ENCODE assay signal across 8 cellular contexts in the genomic region with DNA sequence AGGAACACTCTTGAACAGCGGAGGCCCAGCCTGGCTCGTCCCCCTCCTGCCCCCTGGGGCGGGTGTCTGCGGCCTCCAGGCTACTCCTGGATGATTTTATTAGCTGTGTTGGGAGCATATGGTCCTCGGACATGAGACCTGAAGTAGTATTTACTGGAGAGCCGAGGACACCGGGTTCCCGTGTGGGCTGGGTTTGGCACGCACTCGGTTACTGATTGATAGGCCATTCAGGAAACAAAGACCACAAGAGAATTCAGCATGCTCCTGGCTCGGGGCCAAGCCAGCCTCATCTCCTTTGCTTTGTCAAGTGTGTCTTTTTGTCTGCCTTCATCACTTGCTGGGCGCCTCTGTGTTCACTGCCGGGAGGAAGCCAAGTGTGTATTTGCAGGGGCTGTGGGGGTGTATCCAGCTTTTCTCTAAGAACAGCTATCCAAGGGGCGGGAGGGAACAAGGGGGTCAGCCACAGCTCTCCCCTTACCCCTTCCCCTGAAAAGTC. TPM values are rescaled to one million over a fixed set of nuclear protein-coding genes. Genes with fewer than 3 reads are reported as not detected.
DNase-seq lines count a peak whose midpoint lies in the region; ATAC-seq and TF ChIP-seq lines count a peak whose summit lies in the region.

No MANE protein-coding gene starts in this region.

- ATAC-seq in GM19372 (IDR thresholded peaks at IDR 0.05; ENCODE audit: low read depth, unreplicated experiment) = peak; percentile 35
- ATAC-seq in stimulated activated memory B cell treated with anti-CD40 and anti-IgM and Interleukin-4, amounts not matched to agents 10 μg/mL and 1 μg/mL and 100 μg/mL, for 72 hours = peak; percentile 76

- no peak overlapping the region for H3K9ac ChIP-seq in mesendoderm (ENCODE audit: low read length)

- no peaks in the 10 kb centered on the region for H3K36me3 ChIP-seq in mesendoderm (ENCODE audit: control insufficient read depth, insufficient read depth, low read length)

- no peak overlapping the region for H4K5ac ChIP-seq in mesendoderm (ENCODE audit: low read length)

- no peak overlapping the region for H3K23ac ChIP-seq in mesendoderm (ENCODE audit: low read length)

- no peaks in the 10 kb centered on the region for H3K36me3 Mint-ChIP-seq in CD14-positive monocyte
- peaks cover 3% of the 10 kb centered on the region for H3K36me3 Mint-ChIP-seq in activated naive CD8-positive, alpha-beta T cell treated with anti-CD3 and anti-CD28 coated beads for 36 hours
- no peaks in the 10 kb centered on the region for H3K36me3 Mint-ChIP-seq in stimulated activated memory B cell treated with anti-CD40 and anti-IgM and Interleukin-4, amounts not matched to agents 10 μg/mL and 1 μg/mL and 100 μg/mL, for 72 hours

- H2BK15ac ChIP-seq in mesendoderm (replicated peaks; ENCODE audit: low read depth) = no peak overlapping the region

- intact Hi-C loops in CD14-positive monocyte (cut with micrococcal nuclease) = loop anchor here in 1 of 2 donors (5.0 kb wide), 2 partner anchors 172 to 388 kb away; a partner anchor contains a TSS

- no peaks in the 10 kb centered on the region for H3K79me1 ChIP-seq in mesendoderm (ENCODE audit: low read length)

- H3K27me3 Mint-ChIP-seq in CD14-positive monocyte (ENCODE audit: low read depth in 3 of 3) = peaks cover 2 to 5% (median 4%) of the 10 kb centered on the region in 3 donors
- H3K27me3 Mint-ChIP-seq in activated naive CD8-positive, alpha-beta T cell treated with anti-CD3 and anti-CD28 coated beads for 36 hours = no peaks in the 10 kb centered on the region
- no peaks in the 10 kb centered on the region for H3K27me3 Mint-ChIP-seq in stimulated activated memory B cell treated with anti-CD40 and anti-IgM and Interleukin-4, amounts not matched to agents 10 μg/mL and 1 μg/mL and 100 μg/mL, for 72 hours

- peak overlapping the region; percentile 12 for H3K18ac ChIP-seq in mesendoderm (ENCODE audit: low read length)

- H3K4me1 ChIP-seq in mesendoderm (ENCODE audit: control insufficient read depth, low read depth, low read length) = peaks cover 15% of the 10 kb centered on the region

- H3K4ac ChIP-seq in mesendoderm (ENCODE audit: low read depth, low read length) = peak overlapping the region; percentile 20

- H3K27ac Mint-ChIP-seq in CD14-positive monocyte = peak overlapping the region; percentile 95 to 99 (median 99)
- peak overlapping the region; percentile 95 for H3K27ac Mint-ChIP-seq in activated naive CD8-positive, alpha-beta T cell treated with anti-CD3 and anti-CD28 coated beads for 36 hours
- H3K27ac Mint-ChIP-seq in stimulated activated memory B cell treated with anti-CD40 and anti-IgM and Interleukin-4, amounts not matched to agents 10 μg/mL and 1 μg/mL and 100 μg/mL, for 72 hours = peak overlapping the region; percentile 97

- no peak overlapping the region for H3K4me2 ChIP-seq in mesendoderm (ENCODE audit: low read length)

- H3K79me2 ChIP-seq in mesendoderm (ENCODE audit: control insufficient read depth, insufficient read depth, low read length) = no peaks in the 10 kb centered on the region

- no peak overlapping the region for H2BK120ac ChIP-seq in mesendoderm (ENCODE audit: low read depth, low read length)

- peak overlapping the region; percentile 41 for H2BK5ac ChIP-seq in mesendoderm (ENCODE audit: low read length)

- no peak overlapping the region for H4K8ac ChIP-seq in mesendoderm (ENCODE audit: low read depth, low read length)

- H2AK5ac ChIP-seq in mesendoderm (ENCODE audit: low read length) = no peak overlapping the region

- no CpG with 5 or more reads among the region's 14 CpGs for WGBS in mesendoderm (ENCODE audit: extremely low coverage, insufficient coverage, low lambda C conversion rate)

- no peaks in the 10 kb centered on the region for H3K27me3 ChIP-seq in mesendoderm (ENCODE audit: insufficient read depth, low read length, poor library complexity)

- H3K4me1 Mint-ChIP-seq in CD14-positive monocyte = peaks cover 53% of the 10 kb centered on the region
- peaks cover 47% of the 10 kb centered on the region for H3K4me1 Mint-ChIP-seq in activated naive CD8-positive, alpha-beta T cell treated with anti-CD3 and anti-CD28 coated beads for 36 hours
- peaks cover 79% of the 10 kb centered on the region for H3K4me1 Mint-ChIP-seq in stimulated activated memory B cell treated with anti-CD40 and anti-IgM and Interleukin-4, amounts not matched to agents 10 μg/mL and 1 μg/mL and 100 μg/mL, for 72 hours

- DNase-seq in CD14-positive monocyte (ENCODE audit: low spot score) (peak; percentile 74), HK-2 (ENCODE audit: unreplicated experiment) (peak; percentile 90), T follicular helper cell (ENCODE audit: low read depth) (peak; percentile 70), mesendoderm (no peak), 8988T (no peak)
- peak; percentile 84 for DNase-seq in activated naive CD8-positive, alpha-beta T cell treated with anti-CD3 and anti-CD28 coated beads for 36 hours

- no peak for TF ChIP-seq CTCF in CD14-positive monocyte (IDR thresholded peaks at IDR 0.05)

- peak overlapping the region; percentile 37 to 53 for H3K4me3 Mint-ChIP-seq in CD14-positive monocyte
- H3K4me3 Mint-ChIP-seq in activated naive CD8-positive, alpha-beta T cell treated with anti-CD3 and anti-CD28 coated beads for 36 hours = peak overlapping the region; percentile 56
- H3K4me3 Mint-ChIP-seq in stimulated activated memory B cell treated with anti-CD40 and anti-IgM and Interleukin-4, amounts not matched to agents 10 μg/mL and 1 μg/mL and 100 μg/mL, for 72 hours = peak overlapping the region; percentile 73

- H3K4me3 ChIP-seq in mesendoderm (ENCODE audit: low read length) = no peak overlapping the region

- no peak overlapping the region for H3K27ac ChIP-seq in mesendoderm (ENCODE audit: low read depth, low read length)

- peak overlapping the region; percentile 77 for H3K56ac ChIP-seq in mesendoderm (ENCODE audit: low read length)

- peaks cover 0 to 3% (median 0%) of the 10 kb centered on the region in 7 donors for H3K9me3 Mint-ChIP-seq in CD14-positive monocyte
- H3K9me3 Mint-ChIP-seq in activated naive CD8-positive, alpha-beta T cell treated with anti-CD3 and anti-CD28 coated beads for 36 hours = peaks cover 2% of the 10 kb centered on the region
- H3K9me3 Mint-ChIP-seq in stimulated activated memory B cell treated with anti-CD40 and anti-IgM and Interleukin-4, amounts not matched to agents 10 μg/mL and 1 μg/mL and 100 μg/mL, for 72 hours = peaks cover 1% of the 10 kb centered on the region

RNA-seq across cellular contexts. Expression of a gene that starts 9.7 kb away (rescaled TPM):
- polyA plus RNA-seq in CD14-positive monocyte = 1 to 10 TPM; 2.5 to 4.4 TPM
- 1 to 10 TPM; 8.3 to 8.8 TPM for total RNA-seq in activated naive CD8-positive, alpha-beta T cell treated with anti-CD3 and anti-CD28 coated beads for 36 hours
- 0.95 TPM for polyA plus RNA-seq in mesendoderm (2013, experiment 1 of 2)
- polyA plus RNA-seq in mesendoderm (2013, experiment 2 of 2) = 1.1 TPM

RNA-seq across cellular contexts. Expression of a gene that starts 17.8 kb away (rescaled TPM):
- polyA plus RNA-seq in CD14-positive monocyte = not detected
- under 1 TPM; 0.87 to 0.94 TPM for total RNA-seq in activated naive CD8-positive, alpha-beta T cell treated with anti-CD3 and anti-CD28 coated beads for 36 hours
- 0.06 TPM for polyA plus RNA-seq in mesendoderm (2013, experiment 1 of 2)
- polyA plus RNA-seq in mesendoderm (2013, experiment 2 of 2) = 0.11 TPM

Comparison
In these comparisons a context has a peak if more than half of its experiments do, and no peak if none do; other contexts are left out.
1. DNase-seq: peak in CD14-positive monocyte (single experiment), HK-2 (single experiment), T follicular helper cell (single experiment) and activated naive CD8-positive, alpha-beta T cell treated with anti-CD3 and anti-CD28 coated beads for 36 hours (single experiment); none in mesendoderm (single experiment) and 8988T (single experiment).
2. Peak in every context shown above with its lines, with median percentiles within 50 percentile points of each other: H3K27ac Mint-ChIP-seq and H3K4me3 Mint-ChIP-seq.